Comparison of ENCODE assay signal across 12 cellular contexts in genomic region chr13:42334329-42334706, GRCh38.
DNase-seq lines count a peak whose midpoint lies in the region; ATAC-seq, FAIRE-seq and TF ChIP-seq lines count a peak whose summit lies in the region.
"Had no signal": no experiment of that assay in that cellular context is flagged by ENCODE, and none has a peak within 500 bp of the region (broad histone marks: within the 10 kb centered on the region; RNA-seq: fewer than 3 reads in every experiment).

No MANE protein-coding gene starts in this region.

- H4K20me1 ChIP-seq in Loucy (ENCODE audit: insufficient read depth, low read length, poor library complexity, severe bottlenecking) (no peaks in the 10 kb centered on the region), GM12878 (ENCODE audit: control insufficient read depth, insufficient read depth) (no peaks in the 10 kb centered on the region)

- H2AFZ ChIP-seq in Loucy (ENCODE audit: low read length), result peak overlapping the region; percentile 71; the same call in 1 of the 2 replicates
- peak overlapping the region; percentile 93 for H2AFZ ChIP-seq in GM12878 (ENCODE audit: control insufficient read depth, low read depth, low read length)

- H3K36me3 ChIP-seq in Loucy (ENCODE audit: insufficient read depth, low read length) (no peaks in the 10 kb centered on the region), GM12878 (ENCODE audit: control insufficient read depth in 2 of 2, insufficient read depth in 2 of 2, low read length in 1 of 2) (no peaks in the 10 kb centered on the region), uterus (no peaks in the 10 kb centered on the region)
- H3K36me3 ChIP-seq: right lobe of liver had no signal

- DNase-seq in DMS79 (lab: John Stamatoyannopoulos, UW), result peak; percentile 1
- DNase-seq in GM12878 (ENCODE audit: low read depth, low spot score), result peak; percentile 50
- DNase-seq in DMS114 treated with DMSO at 0.1 percent for 48 hours (lab: John Stamatoyannopoulos, UW; ENCODE audit: unreplicated experiment), result no peak
- DNase-seq in uterus, result no peak
- DNase-seq in globus pallidus (ENCODE audit: low spot score), result no peak
- no peak for DNase-seq in stimulated activated CD4-positive, alpha-beta T cell treated with anti-CD3 and anti-CD28 coated beads, Interleukin-2, amount 100 ng/mL, for 24 hours
- DNase-seq: effector memory CD8-positive, alpha-beta T cell; islet precursor cell; right lobe of liver; Right ventricle myocardium superior had no signal

- no peaks in the 10 kb centered on the region for H3F3A ChIP-seq in Loucy (ENCODE audit: low read depth)

- CTCF ChIA-PET in GM12878 (lab: Yijun Ruan, JAX), result interaction anchor here (0.6 to 1.7 kb wide), 47 partner anchors 9 to 1469 kb away, joined by 3 to 67 read pairs (median 4); no protein-coding TSS in a partner anchor

- in situ Hi-C loops in GM12878 (cut with MboI), result loop anchor here (25.0 kb wide), 1 partner anchor 1453 kb away; the partner anchor contains the start of gene ENOX1

- TF ChIP-seq CTCF in Loucy (conservative IDR thresholded peaks at IDR 0.05; ENCODE audit: low read length) (no peak), GM12878 (IDR thresholded peaks at IDR 0.05 in 2 of 3, conservative IDR thresholded peaks at IDR 0.05 in 1 of 3; ENCODE audit: control insufficient read depth in 2 of 3, extremely low read depth in 1 of 3, insufficient read depth in 1 of 3, low read depth in 3 of 3, low read length in 3 of 3) (no peak), uterus (IDR thresholded peaks at IDR 0.05) (no peak)

- H3K4me2 ChIP-seq in Loucy (ENCODE audit: low read depth, low read length, poor library complexity, severe bottlenecking) (no peak overlapping the region), GM12878 (ENCODE audit: control insufficient read depth, insufficient read depth) (peak overlapping the region; percentile 51)

- no peak for TF ChIP-seq RAD21 in GM12878 (IDR thresholded peaks at IDR 0.05; ENCODE audit: insufficient read depth, low read depth, low read length)

- SMC1A ChIA-PET in GM12878 (lab: Charles Lee; ENCODE audit: uncharacterized antibody, unreplicated experiment), result interaction anchor here (0.5 to 4.9 kb wide), 26 partner anchors 10 to 636 kb away, joined by 3 to 83 read pairs (median 4); no protein-coding TSS in a partner anchor

- TF ChIP-seq POLR2A in GM12878 (IDR thresholded peaks at IDR 0.05; ENCODE audit: low read depth, low read length), result no peak
- TF ChIP-seq POLR2A in uterus (IDR thresholded peaks at IDR 0.05), result no peak

- no TSS peak for BruUV-seq in GM12878 (replicated peaks; lab: Mats Ljungman, UMichigan)

- ATAC-seq in GM19455 (IDR thresholded peaks at IDR 0.05; ENCODE audit: unreplicated experiment) (peak; percentile 34), GM12878 (peak; percentile 78)

- WGBS in GM12878 (ENCODE audit: insufficient coverage, insufficient replicate concordance, low lambda C conversion rate, missing lambda C conversion rate), result 44% methylated on average over 6 of the region's 6 CpGs

- H3K79me2 ChIP-seq in Loucy (ENCODE audit: insufficient read depth, low read length), result no peaks in the 10 kb centered on the region
- H3K79me2 ChIP-seq in GM12878 (ENCODE audit: control insufficient read depth, insufficient read depth, low read length), result no peaks in the 10 kb centered on the region

- RAD21 ChIA-PET in GM12878 (lab: Charles Lee; ENCODE audit: unreplicated experiment), result interaction anchor here (0.6 to 3.6 kb wide), 32 partner anchors 11 to 1470 kb away, joined by 3 to 85 read pairs (median 4); partner anchors contain the start of gene AKAP11

- intact Hi-C loops in GM12878 (cut with micrococcal nuclease; ENCODE audit: unreplicated experiment), result loop anchor here (1.0 to 10.0 kb wide), 6 partner anchors 72 to 550 kb away; no protein-coding TSS in a partner anchor
- intact Hi-C loops in uterus (cut with DNase I; ENCODE audit: low total_unique reads), result no loop called here

- no peaks in the 10 kb centered on the region for H3K27me3 ChIP-seq in Loucy (ENCODE audit: insufficient read depth, low read length, poor library complexity, severe bottlenecking)
- H3K27me3 ChIP-seq in GM12878 (replicated peaks in 1 of 2; ENCODE audit: control insufficient read depth in 2 of 2, insufficient read depth in 2 of 2, low read length in 1 of 2), result no peaks in the 10 kb centered on the region
- H3K27me3 ChIP-seq in uterus, result no peaks in the 10 kb centered on the region
- H3K27me3 ChIP-seq: right lobe of liver had no signal

- H3K4me3 ChIP-seq in Loucy (ENCODE audit: low read length, poor library complexity, severe bottlenecking) (no peak overlapping the region), GM12878 (no peak overlapping the region), uterus (no peak overlapping the region)
- H3K4me3 ChIP-seq: right lobe of liver had no signal

- no peak overlapping the region for H3K9ac ChIP-seq in Loucy (ENCODE audit: low read depth, low read length, poor library complexity, severe bottlenecking)
- peak overlapping the region; percentile 59 for H3K9ac ChIP-seq in GM12878 (ENCODE audit: control insufficient read depth, insufficient read depth, low read length)

- H3K27ac ChIP-seq in GM12878 (ENCODE audit: control insufficient read depth, insufficient read depth) (peak overlapping the region; percentile 73), uterus (no peak overlapping the region)
- H3K27ac ChIP-seq: right lobe of liver had no signal

- H3K9me3 ChIP-seq in Loucy (ENCODE audit: insufficient read depth, low read depth, low read length) (no peaks in the 10 kb centered on the region), GM12878 (replicated peaks; ENCODE audit: control insufficient read depth, insufficient read depth, low read length) (no peaks in the 10 kb centered on the region), uterus (no peaks in the 10 kb centered on the region)
- H3K9me3 ChIP-seq: right lobe of liver had no signal

- FAIRE-seq in GM12878 (lab: Jason Lieb, UNC), result no peak

- H3K4me1 ChIP-seq in Loucy (ENCODE audit: insufficient read depth, low read length, poor library complexity, severe bottlenecking) (no peaks in the 10 kb centered on the region), GM12878 (ENCODE audit: control insufficient read depth, insufficient read depth, low read length) (peaks cover 12% of the 10 kb centered on the region), uterus (no peaks in the 10 kb centered on the region)
- H3K4me1 ChIP-seq: right lobe of liver had no signal

- H3K9me2 ChIP-seq in Loucy (replicated peaks; ENCODE audit: low read depth, low read length), result no peaks in the 10 kb centered on the region

- TF ChIP-seq EP300 in GM12878 (IDR thresholded peaks at IDR 0.05; ENCODE audit: borderline replicate concordance in 1 of 2, control insufficient read depth in 1 of 2, low read depth in 2 of 2, low read length in 2 of 2), result no peak

- POLR2A ChIA-PET in GM12878 (lab: Charles Lee), result interaction anchor here (0.7 to 1.2 kb wide), 3 partner anchors 46 to 144 kb away, joined by 3 to 4 read pairs (median 3); no protein-coding TSS in a partner anchor

TF ChIP-seq in GM12878, 131 proteins besides CTCF, POLR2A, EP300 and RAD21:
- TF ChIP-seq SMAD5 (IDR thresholded peaks at IDR 0.05; ENCODE audit: low read depth), result no peak
- TF ChIP-seq NFIC (IDR thresholded peaks at IDR 0.05; ENCODE audit: low read depth, low read length), result no peak
- TF ChIP-seq POLR2AphosphoS2 (IDR thresholded peaks at IDR 0.05; ENCODE audit: low read depth, low read length), result no peak
- peak; percentile 59 for TF ChIP-seq RUNX3 (IDR thresholded peaks at IDR 0.05; ENCODE audit: low read length)
- peak in 1 of 2 experiments; percentile 29; a peak in 1 of 4 replicates for TF ChIP-seq IKZF2 (IDR thresholded peaks at IDR 0.05)
- 0 out of 2 replicates have a peak, but pooled peaks have one; percentile 3 for TF ChIP-seq CBX5 (IDR thresholded peaks at IDR 0.05; ENCODE audit: low read depth)
- 0 out of 2 replicates have a peak, but pooled peaks have one; percentile 20 for TF ChIP-seq IKZF1 (conservative IDR thresholded peaks at IDR 0.05)
- no peak for TF ChIP-seq PBX3 (IDR thresholded peaks at IDR 0.05; ENCODE audit: insufficient replicate concordance, low read depth, low read length)
- peak in 1 of 2 experiments; percentile 29; a peak in 1 of 4 replicates for TF ChIP-seq ETV6 (conservative IDR thresholded peaks at IDR 0.05 in 1 of 2, IDR thresholded peaks at IDR 0.05 in 1 of 2; ENCODE audit: borderline replicate concordance in 1 of 2, low read depth in 1 of 2)
- 0 out of 2 replicates have a peak, but pooled peaks have one; percentile 43 for TF ChIP-seq CBFB (IDR thresholded peaks at IDR 0.05; ENCODE audit: low read depth)
- 0 out of 2 replicates have a peak, but pooled peaks have one; percentile 26 for TF ChIP-seq GATAD2B (conservative IDR thresholded peaks at IDR 0.05; ENCODE audit: low read depth)
- TF ChIP-seq NR2F1 (conservative IDR thresholded peaks at IDR 0.05), result peak; percentile 47; the same call in 1 of the 2 replicates
- 0 out of 2 replicates have a peak, but pooled peaks have one; percentile 46 for TF ChIP-seq EED (IDR thresholded peaks at IDR 0.05; ENCODE audit: low read depth)
- no peak for TF ChIP-seq TAF1 (IDR thresholded peaks at IDR 0.05; ENCODE audit: borderline replicate concordance, low read depth, low read length)

Comparison
In these comparisons a context has a peak if more than half of its experiments do, and no peak if none do; other contexts are left out.
1. DNase-seq: peak in DMS79 (single experiment) and GM12878 (single experiment); none in DMS114 treated with DMSO at 0.1 percent for 48 hours (single experiment), uterus (0 of 2), globus pallidus (single experiment) and stimulated activated CD4-positive, alpha-beta T cell treated with anti-CD3 and anti-CD28 coated beads, Interleukin-2, amount 100 ng/mL, for 24 hours (0 of 2).